Comparison of ENCODE assay signal across 25 cellular contexts in genomic region chr20:58549231-58549630, GRCh38. TPM values are rescaled to one million over a fixed set of nuclear protein-coding genes. Genes with fewer than 3 reads are reported as not detected.
"Had no signal": no experiment of that assay in that cellular context is flagged by ENCODE, and none has a peak within 500 bp of the region (broad histone marks: within the 10 kb centered on the region; RNA-seq: fewer than 3 reads in every experiment).

No MANE protein-coding gene starts in this region.

- H3K27ac ChIP-seq: neutrophil, prostate gland, right atrium auricular region, thoracic aorta, tibial nerve, upper lobe of right lung had no signal

- DNase-seq: cortex of kidney; effector memory CD8-positive, alpha-beta T cell; erythroblast; naive thymus-derived CD4-positive, alpha-beta T cell; nephron progenitor cell; stimulated activated CD4-positive, alpha-beta T cell treated with anti-CD3 and anti-CD28 coated beads, Interleukin-2, amount 100 ng/mL, for 24 hours; stimulated activated CD4-positive, alpha-beta T cell treated with anti-CD3 and anti-CD28 coated beads, Interleukin-4, amount 100 ng/mL, for 24 hours; stimulated activated naive CD8-positive, alpha-beta T cell treated with anti-CD3 and anti-CD28 coated beads, Interleukin-15, Interleukin-2, amounts not matched to agents 100 U/mL and 50 U/mL, for 24 hours; substantia nigra; upper lobe of right lung had no signal

- H3K4me3 Mint-ChIP-seq: effector memory CD8-positive, alpha-beta T cell; memory B cell; mesothelial cell of epicardium; naive thymus-derived CD4-positive, alpha-beta T cell; nephron progenitor cell; stimulated activated memory B cell treated with anti-CD40 and anti-IgM and Interleukin-4, amounts not matched to agents 10 μg/mL and 1 μg/mL and 100 μg/mL, for 72 hours had no signal

- H3K27ac Mint-ChIP-seq: effector memory CD8-positive, alpha-beta T cell; memory B cell; mesothelial cell of epicardium; naive thymus-derived CD4-positive, alpha-beta T cell; nephron progenitor cell; stimulated activated memory B cell treated with anti-CD40 and anti-IgM and Interleukin-4, amounts not matched to agents 10 μg/mL and 1 μg/mL and 100 μg/mL, for 72 hours had no signal

- H3K36me3 ChIP-seq: neutrophil, prostate gland, right atrium auricular region, thoracic aorta, tibial nerve, upper lobe of right lung had no signal

- H3K4me3 ChIP-seq: lung, prostate gland, right atrium auricular region, thoracic aorta, tibial nerve, upper lobe of right lung had no signal

- FAIRE-seq: endometrium, frontal cortex, keratinocyte had no signal

- H3K9me3 ChIP-seq: neutrophil, prostate gland, right atrium auricular region, thoracic aorta, tibial nerve, upper lobe of right lung had no signal

- H3K4me1 ChIP-seq: prostate gland, right atrium auricular region, tibial nerve, upper lobe of right lung had no signal

- ATAC-seq: effector memory CD8-positive, alpha-beta T cell; naive thymus-derived CD4-positive, alpha-beta T cell; sciatic nerve; stimulated activated naive CD8-positive, alpha-beta T cell treated with anti-CD3 and anti-CD28 coated beads, Interleukin-15, Interleukin-2, amounts not matched to agents 100 U/mL and 50 U/mL, for 24 hours; upper lobe of right lung had no signal

- H3K9me3 Mint-ChIP-seq: effector memory CD8-positive, alpha-beta T cell; memory B cell; mesothelial cell of epicardium; naive thymus-derived CD4-positive, alpha-beta T cell; stimulated activated memory B cell treated with anti-CD40 and anti-IgM and Interleukin-4, amounts not matched to agents 10 μg/mL and 1 μg/mL and 100 μg/mL, for 72 hours had no signal

- H3K27me3 ChIP-seq: right atrium auricular region, tibial nerve had no signal

- H3K4me1 Mint-ChIP-seq: memory B cell; stimulated activated memory B cell treated with anti-CD40 and anti-IgM and Interleukin-4, amounts not matched to agents 10 μg/mL and 1 μg/mL and 100 μg/mL, for 72 hours had no signal

- H3K36me3 Mint-ChIP-seq: memory B cell; mesothelial cell of epicardium; stimulated activated memory B cell treated with anti-CD40 and anti-IgM and Interleukin-4, amounts not matched to agents 10 μg/mL and 1 μg/mL and 100 μg/mL, for 72 hours had no signal

RNA-seq across cellular contexts. Expression of gene APCDD1L, which starts 34.0 kb away (rescaled TPM):
- total RNA-seq: dermis microvascular lymphatic vessel endothelial cell; frontal cortex; liver; mesothelial cell of epicardium; naive thymus-derived CD4-positive, alpha-beta T cell; upper lobe of right lung had no signal
